8 cellular contexts compared by ENCODE assay signal in the genomic region with DNA sequence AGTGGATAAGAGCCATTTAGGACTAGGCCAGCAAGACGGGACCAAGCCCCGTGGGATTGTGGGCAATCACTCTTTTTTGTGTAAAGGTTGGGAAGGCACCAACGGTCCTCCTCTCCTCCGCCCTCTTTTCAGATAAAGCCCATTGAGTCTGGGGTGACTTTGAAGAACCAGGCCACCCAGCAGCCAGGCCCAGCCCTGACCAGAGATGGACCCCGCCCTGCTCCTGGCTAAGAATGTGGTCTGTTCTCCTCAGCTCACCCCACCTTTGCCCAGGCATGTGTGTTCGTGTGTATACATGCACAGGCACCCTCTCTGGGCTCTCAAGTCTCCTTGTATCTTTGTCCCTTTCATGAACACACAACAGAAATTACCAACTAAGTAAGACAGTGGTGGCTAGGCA. TPM values are rescaled to one million over a fixed set of nuclear protein-coding genes. Genes with fewer than 3 reads are reported as not detected.
DNase-seq lines count a peak whose midpoint lies in the region; ATAC-seq and TF ChIP-seq lines count a peak whose summit lies in the region.
"Had no signal": no experiment of that assay in that cellular context is flagged by ENCODE, and none has a peak within 500 bp of the region (broad histone marks: within the 10 kb centered on the region; RNA-seq: fewer than 3 reads in every experiment).

No MANE protein-coding gene starts in this region.

- no peak for ATAC-seq in sciatic nerve
- no peak for ATAC-seq in GM19035 (IDR thresholded peaks at IDR 0.05; ENCODE audit: unreplicated experiment)

- no peaks in the 10 kb centered on the region for H3K9me2 ChIP-seq in hepatocyte (replicated peaks; ENCODE audit: insufficient read depth)

- H4K20me1 ChIP-seq in hepatocyte (ENCODE audit: insufficient read depth, poor library complexity, severe bottlenecking) (peaks cover 5% of the 10 kb centered on the region), smooth muscle cell (ENCODE audit: low read depth) (peaks cover 34% of the 10 kb centered on the region)

- peaks cover 0 to 16% (median 0%) of the 10 kb centered on the region in 3 donors for H3K36me3 ChIP-seq in Peyer's patch
- H3K36me3 ChIP-seq in hepatocyte (replicated peaks; ENCODE audit: insufficient read depth, low read depth) = no peaks in the 10 kb centered on the region
- H3K36me3 ChIP-seq in smooth muscle cell (ENCODE audit: low read depth) = no peaks in the 10 kb centered on the region

- H3K9ac ChIP-seq in smooth muscle cell (ENCODE audit: low read depth) = peak overlapping the region; percentile 78

- peaks cover 59% of the 10 kb centered on the region for H3K79me2 ChIP-seq in hepatocyte
- peaks cover 61% of the 10 kb centered on the region for H3K79me2 ChIP-seq in smooth muscle cell (ENCODE audit: low read depth)

- 68% methylated on average over 6 of the region's 6 CpGs for WGBS in hepatocyte (ENCODE audit: low lambda C conversion rate, missing lambda C conversion rate)
- WGBS in smooth muscle cell (ENCODE audit: low lambda C conversion rate) = 73% methylated on average over 6 of the region's 6 CpGs

- peaks cover 58% of the 10 kb centered on the region for H3F3A ChIP-seq in smooth muscle cell (ENCODE audit: low read depth)

- H3K27me3 ChIP-seq in Peyer's patch = no peaks in the 10 kb centered on the region
- no peaks in the 10 kb centered on the region for H3K27me3 ChIP-seq in hepatocyte
- H3K27me3 ChIP-seq in smooth muscle cell (ENCODE audit: low read depth) = no peaks in the 10 kb centered on the region

- H3K4me1 ChIP-seq in Peyer's patch = peaks cover 0 to 82% (median 14%) of the 10 kb centered on the region in 4 donors
- peaks cover 74% of the 10 kb centered on the region for H3K4me1 ChIP-seq in hepatocyte (ENCODE audit: insufficient read depth)
- H3K4me1 ChIP-seq in smooth muscle cell (ENCODE audit: low read depth) = peaks cover 67% of the 10 kb centered on the region

- H3K27ac ChIP-seq in Peyer's patch (peak overlapping the region in 3 of 4 donors; percentile 81 to 96 (median 92)), hepatocyte (peak overlapping the region; percentile 96), smooth muscle cell (ENCODE audit: low read depth) (peak overlapping the region; percentile 96)

- TF ChIP-seq CTCF in Peyer's patch (IDR thresholded peaks at IDR 0.05) = no peak
- no peak for TF ChIP-seq CTCF in hepatocyte (IDR thresholded peaks at IDR 0.05; ENCODE audit: poor library complexity)
- no peak for TF ChIP-seq CTCF in smooth muscle cell (IDR thresholded peaks at IDR 0.05; ENCODE audit: borderline replicate concordance, insufficient read depth, poor library complexity, severe bottlenecking)

- no peak overlapping the region for H2AFZ ChIP-seq in hepatocyte
- no peak overlapping the region for H2AFZ ChIP-seq in smooth muscle cell (ENCODE audit: low read depth)

- H3K9me3 ChIP-seq in Peyer's patch (no peaks in the 10 kb centered on the region), hepatocyte (ENCODE audit: low read depth) (no peaks in the 10 kb centered on the region), smooth muscle cell (replicated peaks; ENCODE audit: low read depth) (no peaks in the 10 kb centered on the region)

- H3K4me2 ChIP-seq in hepatocyte (peak overlapping the region; percentile 87), smooth muscle cell (peak overlapping the region; percentile 79)

- peak in 2 of 3 donors; percentile 61 to 68 for DNase-seq in Peyer's patch
- peak; percentile 36 for DNase-seq in hepatocyte (ENCODE audit: low spot score)
- no peak for DNase-seq in smooth muscle cell (lab: John Stamatoyannopoulos, UW; ENCODE audit: unreplicated experiment)
- DNase-seq in sciatic nerve (ENCODE audit: low spot score) = no peak
- no peak for DNase-seq in NCI-H446 (lab: John Stamatoyannopoulos, UW)
- DNase-seq: activated naive CD4-positive, alpha-beta T cell treated with anti-CD3 and anti-CD28 coated beads, Interleukin-2, amount 50 U/mL, for 16 hours had no signal

- intact Hi-C loops in sciatic nerve (cut with DNase I) = no loop called here

- TF ChIP-seq POLR2A in Peyer's patch (IDR thresholded peaks at IDR 0.05) = no peak

- H3K4me3 ChIP-seq in Peyer's patch = no peak overlapping the region
- no peak overlapping the region for H3K4me3 ChIP-seq in hepatocyte
- H3K4me3 ChIP-seq in smooth muscle cell = no peak overlapping the region

RNA-seq across cellular contexts. Expression of a gene that starts 9.1 kb away (rescaled TPM):
- 10 to 100 TPM; 21.5 to 49.7 (median 32.5) TPM for total RNA-seq in Peyer's patch
- 191 and 194 TPM in 2 replicates for total RNA-seq in hepatocyte
- 159 and 178 TPM in 2 replicates for polyA plus RNA-seq in hepatocyte
- total RNA-seq in smooth muscle cell = 70.7 and 78.1 TPM in 2 replicates
- polyA plus RNA-seq in smooth muscle cell = 45.0 and 122 TPM in 2 replicates
- 77.7 TPM for total RNA-seq in sciatic nerve

RNA-seq across cellular contexts. Expression of a gene that starts 23.9 kb away (rescaled TPM):
- total RNA-seq in Peyer's patch = 10 to 100 TPM; 23.1 to 62.2 (median 46.9) TPM
- 42.0 and 50.7 TPM in 2 replicates for total RNA-seq in hepatocyte
- 28.9 and 35.8 TPM in 2 replicates for polyA plus RNA-seq in hepatocyte
- 14.5 and 15.2 TPM in 2 replicates for total RNA-seq in smooth muscle cell
- 17.0 and 24.7 TPM in 2 replicates for polyA plus RNA-seq in smooth muscle cell
- 24.0 TPM for total RNA-seq in sciatic nerve

RNA-seq across cellular contexts. Expression of a gene that starts 31.0 kb away (rescaled TPM):
- total RNA-seq in Peyer's patch (not detected), hepatocyte (0.57 TPM in 1 of 2 replicates, not detected in the other), smooth muscle cell (not detected in 2 replicates), sciatic nerve (0.22 TPM)
- polyA plus RNA-seq in hepatocyte (0.50 TPM in 1 of 2 replicates, not detected in the other), smooth muscle cell (not detected in 2 replicates)
- total RNA-seq: endothelial cell of umbilical vein had no signal

RNA-seq across cellular contexts. Expression of a gene that starts 32.4 kb away (rescaled TPM):
- total RNA-seq in Peyer's patch (not detected), hepatocyte (not detected in 2 replicates), smooth muscle cell (not detected in 2 replicates), sciatic nerve (not detected)
- polyA plus RNA-seq in hepatocyte (not detected in 2 replicates), smooth muscle cell (not detected in 2 replicates)
- total RNA-seq: endothelial cell of umbilical vein had no signal
- polyA plus RNA-seq: endothelial cell of umbilical vein had no signal

RNA-seq across cellular contexts. Expression of a gene that starts 39.0 kb away (rescaled TPM):
- total RNA-seq in Peyer's patch (not detected), hepatocyte (not detected in 2 replicates), smooth muscle cell (not detected in 2 replicates), sciatic nerve (not detected)
- polyA plus RNA-seq in hepatocyte (0.23 TPM in 1 of 2 replicates, not detected in the other), smooth muscle cell (0.06 TPM in 1 of 2 replicates, not detected in the other)
- total RNA-seq: endothelial cell of umbilical vein had no signal
- polyA plus RNA-seq: endothelial cell of umbilical vein had no signal

Comparison
In these comparisons a context has a peak if more than half of its experiments do, and no peak if none do; other contexts are left out.
1. DNase-seq: peak in Peyer's patch (2 of 3) and hepatocyte (single experiment); none in smooth muscle cell (single experiment), sciatic nerve (single experiment) and NCI-H446 (0 of 2).
2. Peak in every context shown above with its lines, with median percentiles within 50 percentile points of each other: H3K27ac ChIP-seq.